In the genomic region with DNA sequence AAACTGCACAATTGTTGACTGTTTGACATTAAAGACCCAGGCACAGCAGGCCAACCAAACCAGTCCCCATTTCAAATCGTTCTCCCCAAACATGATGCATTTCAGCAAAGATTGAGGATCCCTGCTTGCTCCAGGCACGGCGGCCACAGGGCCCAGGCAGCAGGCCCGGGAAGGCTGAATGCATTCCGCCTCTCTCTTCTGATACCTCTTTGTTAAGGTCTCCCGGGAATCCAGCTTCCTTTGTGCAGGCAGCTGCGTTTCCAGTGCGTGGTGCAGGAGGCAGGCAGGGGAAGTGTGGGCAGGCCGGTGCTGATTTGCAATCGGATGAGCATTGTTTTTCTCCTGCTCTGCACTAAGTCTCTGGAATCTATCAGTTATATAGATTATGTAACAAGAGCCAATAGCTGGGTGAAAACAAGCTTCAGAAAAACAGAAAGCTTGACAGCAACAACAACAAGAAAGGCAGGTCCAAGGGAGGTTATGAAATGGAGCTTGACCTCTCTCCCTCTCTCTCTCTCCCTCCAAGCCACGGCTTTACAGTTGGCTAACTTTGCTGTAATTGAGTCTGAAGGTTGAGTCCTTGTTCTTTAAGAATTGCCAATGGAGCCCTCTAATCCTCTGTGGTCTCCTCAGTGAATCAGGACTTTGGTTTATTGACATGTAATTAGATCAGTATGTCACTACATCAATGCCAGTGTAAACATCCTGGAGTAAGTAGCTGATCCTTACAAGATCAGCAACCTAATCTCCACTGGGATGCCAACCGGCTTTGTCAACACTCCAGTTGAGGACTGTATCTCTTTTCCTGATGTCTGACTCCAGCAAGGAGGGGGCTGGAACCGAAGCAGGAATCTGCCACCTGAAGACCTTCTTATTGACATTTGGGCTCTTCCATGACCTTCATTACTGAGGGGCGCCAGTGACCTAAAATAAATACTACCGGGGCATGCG, we compare ENCODE assay signal across 13 cellular contexts.
A peak's percentile ranks its signal among the peaks of the same experiment; 100 is the strongest.
DNase-seq lines count a peak whose midpoint lies in the region; ATAC-seq and TF ChIP-seq lines count a peak whose summit lies in the region.
"Had no signal": no experiment of that assay in that cellular context is flagged by ENCODE, and none has a peak within 500 bp of the region (broad histone marks: within the 10 kb centered on the region; RNA-seq: fewer than 3 reads in every experiment).

No MANE protein-coding gene starts in this region.

- H3K36me3 ChIP-seq in neural progenitor cell (no peaks in the 10 kb centered on the region), gastrocnemius medialis (no peaks in the 10 kb centered on the region), esophagus muscularis mucosa (no peaks in the 10 kb centered on the region), testis (ENCODE audit: low read depth, missing control alignments) (no peaks in the 10 kb centered on the region)
- H3K36me3 ChIP-seq: gastroesophageal sphincter had no signal

- H3F3A ChIP-seq in neural progenitor cell (ENCODE audit: low read depth): peaks cover 28% of the 10 kb centered on the region

- H3K27me3 Mint-ChIP-seq in neural progenitor cell (ENCODE audit: insufficient read depth, low read depth): peaks cover 9% of the 10 kb centered on the region

- H3K4me3 ChIP-seq in neural progenitor cell: peak overlapping the region; percentile 5
- no peak overlapping the region for H3K4me3 ChIP-seq in gastrocnemius medialis
- no peak overlapping the region for H3K4me3 ChIP-seq in esophagus muscularis mucosa
- no peak overlapping the region for H3K4me3 ChIP-seq in testis
- H3K4me3 ChIP-seq: gastroesophageal sphincter had no signal

- H3K27me3 ChIP-seq in neural progenitor cell (peaks cover 89% of the 10 kb centered on the region), gastrocnemius medialis (peaks cover 0 to 6% (median 4%) of the 10 kb centered on the region in 3 donors), esophagus muscularis mucosa (peaks cover 0 to 25% (median 0%) of the 10 kb centered on the region in 4 donors), testis (no peaks in the 10 kb centered on the region)

- H3K4me2 ChIP-seq in neural progenitor cell: peak overlapping the region; percentile 26

- H3K27ac ChIP-seq in neural progenitor cell (peak overlapping the region; percentile 78), gastrocnemius medialis (no peak overlapping the region), esophagus muscularis mucosa (replicated peaks in 1 of 4) (no peak overlapping the region), testis (no peak overlapping the region)
- H3K27ac ChIP-seq: gastroesophageal sphincter had no signal

- H3K9ac ChIP-seq in neural progenitor cell: no peak overlapping the region

- no peaks in the 10 kb centered on the region for H3K79me2 ChIP-seq in neural progenitor cell (ENCODE audit: low read depth)

- TF ChIP-seq CTCF in neural progenitor cell (IDR thresholded peaks at IDR 0.05): no peak
- TF ChIP-seq CTCF in gastrocnemius medialis (IDR thresholded peaks at IDR 0.05 in 4 of 5, conservative IDR thresholded peaks at IDR 0.05 in 1 of 5): no peak
- TF ChIP-seq CTCF in esophagus muscularis mucosa (IDR thresholded peaks at IDR 0.05): no peak
- no peak for TF ChIP-seq CTCF in testis (IDR thresholded peaks at IDR 0.05)

- H2AFZ ChIP-seq in neural progenitor cell (replicated peaks): peak overlapping the region; percentile 53

- in situ Hi-C loops in gastrocnemius medialis (cut with MboI; ENCODE audit: low sequenced_read_pairs in 4 of 4): no loop called here

- 71% methylated on average over 16 of the region's 16 CpGs for WGBS in esophagus muscularis mucosa
- WGBS in testis, 2 donors: 48 to 60% methylated on average over 16 of the region's 16 CpGs

- no peaks in the 10 kb centered on the region for H3K9me3 ChIP-seq in neural progenitor cell (ENCODE audit: low read depth)
- H3K9me3 ChIP-seq in gastrocnemius medialis: no peaks in the 10 kb centered on the region
- no peaks in the 10 kb centered on the region for H3K9me3 ChIP-seq in esophagus muscularis mucosa
- no peaks in the 10 kb centered on the region for H3K9me3 ChIP-seq in testis
- H3K9me3 ChIP-seq: gastroesophageal sphincter had no signal

- peak overlapping the region; percentile 100 for H3K27ac Mint-ChIP-seq in neural progenitor cell
- H3K27ac Mint-ChIP-seq: activated T-helper 2 cell treated with anti-CD3 and anti-CD28 coated beads, Interferon-gamma antibody, Interleukin-2, Interleukin-4, amounts not matched to agents 10 μg/mL and 5 μg/mL and 100 μg/mL, durations not matched to agents 14 hours and 24 hours and 36 hours; CD14-positive monocyte had no signal

- H3K4me1 Mint-ChIP-seq in neural progenitor cell: peaks cover 29% of the 10 kb centered on the region
- H3K4me1 Mint-ChIP-seq: CD14-positive monocyte had no signal

- H3K4me3 Mint-ChIP-seq in neural progenitor cell: peak overlapping the region; percentile 39
- H3K4me3 Mint-ChIP-seq: CD14-positive monocyte had no signal

- intact Hi-C loops in gastrocnemius medialis (cut with DNase I; ENCODE audit: low total_unique reads): no loop called here
- intact Hi-C loops in esophagus muscularis mucosa (cut with DNase I): no loop called here
- intact Hi-C loops in testis (cut with DNase I; ENCODE audit: low total_unique reads): no loop called here

- H4K20me1 ChIP-seq in neural progenitor cell (ENCODE audit: low read depth): peaks cover 11% of the 10 kb centered on the region

- no peaks in the 10 kb centered on the region for H3K9me3 Mint-ChIP-seq in neural progenitor cell
- H3K9me3 Mint-ChIP-seq: activated T-helper 2 cell treated with anti-CD3 and anti-CD28 coated beads, Interferon-gamma antibody, Interleukin-2, Interleukin-4, amounts not matched to agents 10 μg/mL and 5 μg/mL and 100 μg/mL, durations not matched to agents 14 hours and 24 hours and 36 hours had no signal

- no peak for TF ChIP-seq EP300 in esophagus muscularis mucosa (IDR thresholded peaks at IDR 0.05)

- TF ChIP-seq POLR2A in gastrocnemius medialis (IDR thresholded peaks at IDR 0.05): no peak
- no peak for TF ChIP-seq POLR2A in esophagus muscularis mucosa (IDR thresholded peaks at IDR 0.05; ENCODE audit: low read depth)
- no peak for TF ChIP-seq POLR2A in testis (IDR thresholded peaks at IDR 0.05)

- no peak for ATAC-seq in gastrocnemius medialis
- ATAC-seq: gastroesophageal sphincter had no signal

- no peaks in the 10 kb centered on the region for H3K36me3 Mint-ChIP-seq in neural progenitor cell
- H3K36me3 Mint-ChIP-seq: CD14-positive monocyte had no signal

- DNase-seq in DMS79 treated with DMSO at 0.1 percent for 48 hours (lab: John Stamatoyannopoulos, UW) (peak; percentile 97), NCI-H2029 (lab: John Stamatoyannopoulos, UW) (peak; percentile 65), ecto neural progenitor cell (ENCODE audit: low spot score) (peak; percentile 79), neural progenitor cell (ENCODE audit: low spot score) (peak; percentile 93), gastrocnemius medialis (no peak), NCI-H2196 (lab: John Stamatoyannopoulos, UW; ENCODE audit: unreplicated experiment) (no peak), esophagus muscularis mucosa (ENCODE audit: extremely low spot score) (no peak), testis (no peak)
- DNase-seq: activated CD4-positive, CD25-positive, alpha-beta regulatory T cell; NCI-H1694 had no signal

- peaks cover 29% of the 10 kb centered on the region for H3K4me1 ChIP-seq in neural progenitor cell
- H3K4me1 ChIP-seq in gastrocnemius medialis: no peaks in the 10 kb centered on the region
- peaks cover 0 to 13% (median 7%) of the 10 kb centered on the region in 4 donors for H3K4me1 ChIP-seq in esophagus muscularis mucosa
- H3K4me1 ChIP-seq in testis: no peaks in the 10 kb centered on the region

Comparison
In these comparisons a context has a peak if more than half of its experiments do, and no peak if none do; other contexts are left out.
1. DNase-seq: peak in DMS79 treated with DMSO at 0.1 percent for 48 hours (single experiment), NCI-H2029 (single experiment), ecto neural progenitor cell (single experiment) and neural progenitor cell (single experiment); none in gastrocnemius medialis (0 of 2), NCI-H2196 (single experiment), esophagus muscularis mucosa (single experiment) and testis (single experiment).